ENCODE assay signal across 11 cellular contexts in the genomic region with DNA sequence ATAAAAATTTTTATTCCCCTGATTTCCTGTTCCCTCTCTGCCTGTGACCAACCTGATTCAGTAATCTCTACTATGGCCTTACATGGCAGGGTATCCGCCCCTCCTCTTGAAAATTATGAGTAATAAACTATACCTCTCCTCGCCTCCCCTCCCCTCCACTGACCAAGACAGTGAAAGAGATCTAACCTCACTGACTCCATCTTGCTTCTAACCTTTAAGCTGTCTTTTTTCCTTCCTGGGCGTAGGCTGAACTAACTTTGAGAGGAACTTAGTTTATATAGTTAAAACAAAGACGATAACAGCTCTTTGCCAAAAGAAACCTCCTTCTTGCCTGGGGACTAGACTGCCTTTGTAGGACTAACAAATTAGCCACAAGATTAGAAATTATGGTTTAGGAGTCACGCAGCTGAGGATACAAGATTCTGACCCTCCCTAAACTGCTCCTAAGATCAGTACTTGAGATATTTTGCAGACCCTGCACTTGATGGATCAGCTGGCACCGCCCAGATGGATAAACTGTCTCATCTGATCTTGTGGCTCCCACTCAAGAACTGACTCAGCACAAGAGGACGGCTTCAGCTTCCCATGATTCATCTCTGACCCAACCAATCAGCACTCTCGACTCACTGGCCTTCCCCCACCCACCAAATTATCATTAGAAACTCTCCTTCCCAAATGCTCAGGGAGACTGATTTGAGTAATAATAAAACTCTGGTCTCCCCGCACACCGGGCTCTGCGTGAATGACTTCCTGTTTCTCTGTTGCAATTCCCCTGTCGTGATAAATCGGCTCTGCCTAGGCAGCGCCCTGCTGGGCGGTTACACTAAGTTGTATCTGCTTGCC.
DNase-seq lines count a peak whose midpoint lies in the region; ATAC-seq, FAIRE-seq and TF ChIP-seq lines count a peak whose summit lies in the region.
"Had no signal": no experiment of that assay in that cellular context is flagged by ENCODE, and none has a peak within 500 bp of the region (broad histone marks: within the 10 kb centered on the region; RNA-seq: fewer than 3 reads in every experiment).

No MANE protein-coding gene starts in this region.

- H3K4ac ChIP-seq in IMR-90 (ENCODE audit: low read depth, low read length) = no peak overlapping the region

- no peak overlapping the region for H2AK9ac ChIP-seq in IMR-90 (replicated peaks; ENCODE audit: low read depth, low read length, poor library complexity)

- no peak overlapping the region for H4K91ac ChIP-seq in IMR-90 (ENCODE audit: insufficient read depth, low read depth, low read length)

- H3K4me2 ChIP-seq in IMR-90 (ENCODE audit: low read depth, low read length) (no peak overlapping the region), neural progenitor cell (peak overlapping the region; percentile 7)

- no peaks in the 10 kb centered on the region for H3K27me3 ChIP-seq in IMR-90 (ENCODE audit: control insufficient read depth, insufficient read depth, low read length)
- H3K27me3 ChIP-seq in bronchial epithelial cell (ENCODE audit: control insufficient read depth, insufficient read depth, low read length) = no peaks in the 10 kb centered on the region
- H3K27me3 ChIP-seq in neural progenitor cell = no peaks in the 10 kb centered on the region
- H3K27me3 ChIP-seq: esophagus squamous epithelium had no signal

- dilution Hi-C loops in IMR-90 (cut with HindIII; ENCODE audit: low sequenced_read_pairs, unreplicated experiment) = no loop called here

- peak; percentile 73 for DNase-seq in IMR-90
- DNase-seq in bronchial epithelial cell (ENCODE audit: low read depth) = peak; percentile 27
- peak; percentile 25 for DNase-seq in neural progenitor cell (ENCODE audit: low spot score)
- DNase-seq in DMS79 treated with DMSO at 0.1 percent for 48 hours (lab: John Stamatoyannopoulos, UW) = no peak
- no peak for DNase-seq in NCI-H2081 (lab: John Stamatoyannopoulos, UW)
- DNase-seq in G401 (ENCODE audit: low spot score) = no peak
- DNase-seq in NCI-H446 treated with DMSO at 0.1 percent for 48 hours (lab: John Stamatoyannopoulos, UW) = no peak
- DNase-seq: activated CD4-positive, alpha-beta T cell treated with anti-CD3 and anti-CD28 coated beads, Interleukin-2, amount 50 U/mL, for 1 hour; esophagus squamous epithelium; Karpas-422 had no signal

- peak overlapping the region; percentile 76 for H3K27ac Mint-ChIP-seq in neural progenitor cell

- H2BK120ac ChIP-seq in IMR-90 (ENCODE audit: low read depth, low read length) = no peak overlapping the region

- H3K18ac ChIP-seq in IMR-90 (ENCODE audit: low read depth, low read length) = no peak overlapping the region

- H3K9ac ChIP-seq in ES-I3 (ENCODE audit: low read depth, low read length) = peak overlapping the region; percentile 39
- H3K9ac ChIP-seq in IMR-90 (ENCODE audit: low read depth, low read length) = no peak overlapping the region
- no peak overlapping the region for H3K9ac ChIP-seq in neural progenitor cell

- H3K27ac ChIP-seq in IMR-90 (ENCODE audit: insufficient read depth, low read length) (no peak overlapping the region), neural progenitor cell (no peak overlapping the region)

- peaks cover 12% of the 10 kb centered on the region for H3K36me3 Mint-ChIP-seq in neural progenitor cell

- H4K20me1 ChIP-seq in IMR-90 (ENCODE audit: insufficient read depth, low read length) = no peaks in the 10 kb centered on the region
- H4K20me1 ChIP-seq in neural progenitor cell (ENCODE audit: low read depth) = no peaks in the 10 kb centered on the region

- intact Hi-C loops in IMR-90 (cut with micrococcal nuclease) = no loop called here

- H3K27me3 Mint-ChIP-seq in neural progenitor cell (ENCODE audit: insufficient read depth, low read depth) = peaks cover 3% of the 10 kb centered on the region

- ATAC-seq in IMR-90 (ENCODE audit: low read depth) = peak; percentile 66

- H4K5ac ChIP-seq in IMR-90 (ENCODE audit: low read depth, low read length) = no peak overlapping the region

- no peak overlapping the region for H2BK5ac ChIP-seq in IMR-90 (ENCODE audit: low read depth, low read length, poor library complexity, severe bottlenecking)

- no peak overlapping the region; the same call in 2 of the 3 replicates for H2BK15ac ChIP-seq in IMR-90 (ENCODE audit: low read depth, low read length)

- peak overlapping the region; percentile 41 for H3K4me3 Mint-ChIP-seq in neural progenitor cell

- peaks cover 28% of the 10 kb centered on the region for H3K9me3 Mint-ChIP-seq in neural progenitor cell

- H4K8ac ChIP-seq in IMR-90 (ENCODE audit: low read depth in 2 of 2, low read length in 2 of 2) = no peak overlapping the region; a peak in 1 of 4 replicates

- H3K56ac ChIP-seq in IMR-90 (ENCODE audit: extremely low read depth, insufficient read depth, low read length) = no peak overlapping the region

- H3K14ac ChIP-seq in IMR-90 (replicated peaks; ENCODE audit: low read depth, low read length) = no peak overlapping the region

- no TSS peak for BruUV-seq in IMR-90 (replicated peaks; lab: Mats Ljungman, UMichigan)

- no peaks in the 10 kb centered on the region for H3K79me1 ChIP-seq in IMR-90 (ENCODE audit: low read depth in 1 of 2, low read length in 2 of 2)

- no peak for FAIRE-seq in bronchial epithelial cell (lab: Jason Lieb, UNC)

- TF ChIP-seq RAD21 in IMR-90 (IDR thresholded peaks at IDR 0.05; ENCODE audit: low read length) = no peak

- 0 out of 2 replicates have a peak, but pooled peaks cover 6% of the 10 kb centered on the region for H3K9me3 ChIP-seq in ES-I3 (ENCODE audit: control insufficient read depth, insufficient read depth, low read length)
- H3K9me3 ChIP-seq in IMR-90 (ENCODE audit: control insufficient read depth, insufficient read depth, low read length) = 0 out of 2 replicates have a peak, but pooled peaks cover 1% of the 10 kb centered on the region
- no peaks in the 10 kb centered on the region for H3K9me3 ChIP-seq in neural progenitor cell (ENCODE audit: low read depth)

- H3K4me1 Mint-ChIP-seq in neural progenitor cell = peaks cover 23% of the 10 kb centered on the region

- POLR2A ChIA-PET in IMR-90 (lab: Charles Lee; ENCODE audit: unreplicated experiment) = no interaction called here

- in situ Hi-C loops in IMR-90 (cut with MboI; ENCODE audit: low sequenced_read_pairs) = no loop called here
- in situ Hi-C loops in G401 (cut with HindIII; ENCODE audit: low sequenced_read_pairs) = no loop called here

- CTCF ChIA-PET in IMR-90 (lab: Yijun Ruan, JAX) = no interaction called here

- H2AK5ac ChIP-seq in IMR-90 (ENCODE audit: low read depth, low read length) = no peak overlapping the region

- WGBS in IMR-90 (ENCODE audit: extremely low coverage in 2 of 2, insufficient read length in 1 of 2), 2 experiments = 50% methylated on average over 4 of the region's 15 CpGs; no CpG with 5 or more reads in 1 of the 2 experiments

- no peaks in the 10 kb centered on the region for H3K79me2 ChIP-seq in neural progenitor cell (ENCODE audit: low read depth)

- no peaks in the 10 kb centered on the region for H3K36me3 ChIP-seq in ES-I3 (ENCODE audit: insufficient read depth, low read length)
- no peaks in the 10 kb centered on the region for H3K36me3 ChIP-seq in IMR-90 (ENCODE audit: control insufficient read depth, insufficient read depth, low read length)
- H3K36me3 ChIP-seq in bronchial epithelial cell (ENCODE audit: control insufficient read depth, insufficient read depth, low read length) = no peaks in the 10 kb centered on the region
- H3K36me3 ChIP-seq in neural progenitor cell = no peaks in the 10 kb centered on the region
- H3K36me3 ChIP-seq: esophagus squamous epithelium had no signal

- H2BK20ac ChIP-seq in IMR-90 (ENCODE audit: low read depth, low read length) = no peak overlapping the region

- H3K4me3 ChIP-seq in IMR-90 (ENCODE audit: insufficient read depth, low read depth, low read length) (no peak overlapping the region), bronchial epithelial cell (ENCODE audit: low read depth, low read length) (no peak overlapping the region), neural progenitor cell (no peak overlapping the region)
- H3K4me3 ChIP-seq: esophagus squamous epithelium had no signal

- H3K9me1 ChIP-seq in IMR-90 (ENCODE audit: insufficient read depth, low read length) = no peaks in the 10 kb centered on the region

- TF ChIP-seq POLR2A in IMR-90 (IDR thresholded peaks at IDR 0.05; ENCODE audit: low read depth, low read length) = no peak

- H3K23ac ChIP-seq in IMR-90 (ENCODE audit: low read depth, low read length) = no peak overlapping the region

- H2AFZ ChIP-seq in IMR-90 (replicated peaks; ENCODE audit: low read length, poor library complexity) (peak overlapping the region; percentile 47), neural progenitor cell (replicated peaks) (peak overlapping the region; percentile 99)

- H3K4me1 ChIP-seq in ES-I3 (ENCODE audit: insufficient read depth, low read length) (peaks cover 29% of the 10 kb centered on the region), IMR-90 (ENCODE audit: control insufficient read depth, insufficient read depth, low read length) (no peaks in the 10 kb centered on the region), neural progenitor cell (peaks cover 6% of the 10 kb centered on the region)

- TF ChIP-seq CTCF in IMR-90 (conservative IDR thresholded peaks at IDR 0.05; ENCODE audit: low read depth, low read length) (no peak), bronchial epithelial cell (IDR thresholded peaks at IDR 0.05; ENCODE audit: insufficient read depth, low read length, severe bottlenecking) (no peak), neural progenitor cell (IDR thresholded peaks at IDR 0.05) (no peak)

- H3F3A ChIP-seq in neural progenitor cell (ENCODE audit: low read depth) = peaks cover 12% of the 10 kb centered on the region

TF ChIP-seq in IMR-90, 13 proteins besides CTCF, POLR2A, EP300 and RAD21:
- no peak for TF ChIP-seq NFE2L2 (IDR thresholded peaks at IDR 0.05; ENCODE audit: low read depth, low read length)
- TF ChIP-seq BHLHE40 (IDR thresholded peaks at IDR 0.05; ENCODE audit: low read depth, low read length) = no peak
- TF ChIP-seq MAFK (IDR thresholded peaks at IDR 0.05; ENCODE audit: low read depth, low read length) = peak; percentile 54
- TF ChIP-seq CHD1 (IDR thresholded peaks at IDR 0.05; ENCODE audit: low read depth, low read length) = no peak
- no peak for TF ChIP-seq RCOR1 (IDR thresholded peaks at IDR 0.05; ENCODE audit: insufficient replicate concordance, low read length)

Comparison
In these comparisons a context has a peak if more than half of its experiments do, and no peak if none do; other contexts are left out.
1. DNase-seq: peak in IMR-90 (single experiment), bronchial epithelial cell (single experiment) and neural progenitor cell (single experiment); none in DMS79 treated with DMSO at 0.1 percent for 48 hours (single experiment), NCI-H2081 (0 of 2), G401 (single experiment) and NCI-H446 treated with DMSO at 0.1 percent for 48 hours (single experiment).